Comparison of ENCODE assay signal across 8 cellular contexts in the genomic region with DNA sequence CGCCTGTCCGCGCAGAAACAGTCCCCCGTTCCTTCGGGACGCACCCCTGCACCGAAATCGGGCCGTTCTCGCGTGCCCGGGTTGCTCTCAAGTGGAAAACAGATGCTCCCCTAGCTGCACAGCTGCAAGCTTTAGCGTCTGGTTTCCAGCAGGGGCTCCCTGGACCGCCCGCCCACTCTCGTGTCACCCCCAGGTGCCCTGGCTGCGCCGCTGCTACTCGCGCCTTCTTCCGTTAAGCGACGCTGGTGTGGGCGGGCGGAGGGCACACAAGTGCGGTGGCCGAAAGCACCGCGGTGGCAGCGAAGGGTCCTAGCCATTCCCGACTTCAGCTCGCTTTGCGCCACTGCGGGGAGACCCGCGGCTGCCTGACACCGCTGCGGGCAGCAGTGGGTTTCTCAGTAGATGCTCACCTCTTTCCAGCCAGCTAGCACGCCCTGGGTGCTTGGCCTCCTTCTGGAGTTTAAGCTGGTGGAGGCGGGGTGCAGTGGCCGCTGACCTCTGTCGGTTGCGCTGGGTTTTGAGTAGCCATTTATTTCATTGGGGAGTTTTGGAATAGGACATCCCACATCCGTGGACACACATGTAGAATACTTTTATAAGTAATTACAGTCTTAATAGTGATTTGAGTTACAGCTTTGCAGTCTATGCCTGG. TPM values are rescaled to one million over a fixed set of nuclear protein-coding genes. Genes with fewer than 3 reads are reported as not detected.
DNase-seq lines count a peak whose midpoint lies in the region; ATAC-seq and TF ChIP-seq lines count a peak whose summit lies in the region.

No MANE protein-coding gene starts in this region.

- H3K4me3 ChIP-seq in choroid plexus epithelial cell (ENCODE audit: low read depth, low read length) (peak overlapping the region; percentile 83), lower leg skin (ENCODE audit: low read depth, poor library complexity, severe bottlenecking) (peak overlapping the region; percentile 92)

- no peak for TF ChIP-seq POLR2A in lower leg skin (IDR thresholded peaks at IDR 0.05)

- ATAC-seq in HG02840 (IDR thresholded peaks at IDR 0.05; ENCODE audit: low FRiP score, unreplicated experiment) = peak; percentile 48

- intact Hi-C loops in lower leg skin (cut with DNase I; ENCODE audit: low total_unique reads) = no loop called here

- WGBS in lower leg skin, 2 donors = 0 to 1% methylated on average over 25 to 31 of the region's 44 CpGs

- peak; percentile 37 for TF ChIP-seq CTCF in choroid plexus epithelial cell (conservative IDR thresholded peaks at IDR 0.05; ENCODE audit: low read depth, low read length)
- TF ChIP-seq CTCF in lower leg skin (IDR thresholded peaks at IDR 0.05) = no peak

- DNase-seq in NK-92 treated with Interleukin-12 subunit alpha and Interleukin-12 subunit beta, amount 100 ng/mL, for 24 hours (lab: John Stamatoyannopoulos, UW) = peak; percentile 66
- DNase-seq in NK-92 (lab: John Stamatoyannopoulos, UW; ENCODE audit: unreplicated experiment) (no peak), NCI-H146 (lab: John Stamatoyannopoulos, UW) (peak; percentile 80), choroid plexus epithelial cell (ENCODE audit: low read depth) (peak; percentile 62), lower leg skin (ENCODE audit: low spot score in 2 of 2) (peak; percentile 24 to 85)
- peak; percentile 49 for DNase-seq in activated CD4-positive, alpha-beta T cell treated with anti-CD3 and anti-CD28 coated beads for 1 hour
- peak; percentile 34 to 50 (median 47) for DNase-seq in stimulated activated CD4-positive, alpha-beta T cell treated with anti-CD3 and anti-CD28 coated beads, TNF-alpha, amount 100 ng/mL, for 4 hours (ENCODE audit: low read depth in 3 of 3)

RNA-seq across cellular contexts. Expression of gene ZNF407, which starts 0.8 kb away (rescaled TPM):
- total RNA-seq in lower leg skin = 10 to 100 TPM in 2 of 4 donors, 1 to 10 TPM in 2; 7.0 to 13.9 (median 10.9) TPM
